19 cellular contexts compared by ENCODE assay signal in genomic region chrX:115356369-115356768, GRCh38.
A peak's percentile ranks its signal among the peaks of the same experiment; 100 is the strongest.
DNase-seq lines count a peak whose midpoint lies in the region; ATAC-seq, FAIRE-seq and TF ChIP-seq lines count a peak whose summit lies in the region.
"Had no signal": no experiment of that assay in that cellular context is flagged by ENCODE, and none has a peak within 500 bp of the region (broad histone marks: within the 10 kb centered on the region; RNA-seq: fewer than 3 reads in every experiment).

No MANE protein-coding gene starts in this region.

- FAIRE-seq in bronchial epithelial cell (lab: Jason Lieb, UNC) (no peak), kidney (lab: Jason Lieb, UNC) (peak; percentile 63)
- FAIRE-seq: A204.1, G401.6, GM12892 had no signal

- H3K27ac ChIP-seq in kidney (ENCODE audit: low read depth in 2 of 2, low read length in 2 of 2), result no peak overlapping the region
- H3K27ac ChIP-seq in tibial artery, result peak overlapping the region; percentile 64 to 75
- no peak overlapping the region for H3K27ac ChIP-seq in CD4-positive, alpha-beta memory T cell (ENCODE audit: low read depth, low read length)
- H3K27ac ChIP-seq: C4-2B had no signal

- CTCF ChIA-PET in CD4-positive, alpha-beta memory T cell (lab: Charles Lee; ENCODE audit: partially characterized antibody), result no interaction called here

- peaks cover 73% of the 10 kb centered on the region for H3K4me1 Mint-ChIP-seq in nephron
- H3K4me1 Mint-ChIP-seq in CD4-positive, alpha-beta memory T cell, result no peaks in the 10 kb centered on the region

- DNase-seq in bronchial epithelial cell (ENCODE audit: low read depth) (peak; percentile 42), kidney (no peak), tibial artery (no peak), amniotic stem cell (lab: John Stamatoyannopoulos, UW) (no peak)
- DNase-seq in CD4-positive, alpha-beta memory T cell, result no peak
- DNase-seq: KG1, NCI-H1092, NCI-H1436, NCI-H1930, NCI-H510A had no signal

- H3K4me1 ChIP-seq in kidney (ENCODE audit: control insufficient read depth in 1 of 2, insufficient read depth in 1 of 2, low read depth in 1 of 2, low read length in 2 of 2), result no peaks in the 10 kb centered on the region
- peaks cover 0 to 80% (median 4%) of the 10 kb centered on the region in 4 donors for H3K4me1 ChIP-seq in tibial artery
- no peaks in the 10 kb centered on the region for H3K4me1 ChIP-seq in CD4-positive, alpha-beta memory T cell (ENCODE audit: insufficient read depth, low read length)

- H3K4me3 Mint-ChIP-seq in nephron, result no peak overlapping the region
- no peak overlapping the region for H3K4me3 Mint-ChIP-seq in CD4-positive, alpha-beta memory T cell
- H3K4me3 Mint-ChIP-seq: GM23338 had no signal

- TF ChIP-seq CTCF in bronchial epithelial cell (IDR thresholded peaks at IDR 0.05; ENCODE audit: insufficient read depth, low read length, severe bottlenecking) (no peak), kidney (IDR thresholded peaks at IDR 0.05; ENCODE audit: borderline replicate concordance, extremely low read depth, insufficient read depth) (no peak), nephron (IDR thresholded peaks at IDR 0.05; ENCODE audit: unreplicated experiment in 3 of 3) (no peak), tibial artery (IDR thresholded peaks at IDR 0.05) (no peak)

- no peaks in the 10 kb centered on the region for H3K36me3 Mint-ChIP-seq in nephron (ENCODE audit: low read depth)
- H3K36me3 Mint-ChIP-seq in CD4-positive, alpha-beta memory T cell, result no peaks in the 10 kb centered on the region

- H3K4me3 ChIP-seq in bronchial epithelial cell (ENCODE audit: low read depth, low read length) (no peak overlapping the region), kidney (ENCODE audit: low read length in 2 of 2) (no peak overlapping the region), tibial artery (no peak overlapping the region)
- H3K4me3 ChIP-seq in CD4-positive, alpha-beta memory T cell (ENCODE audit: low read length in 2 of 2), result no peak overlapping the region
- H3K4me3 ChIP-seq: GM23338 had no signal

- no peaks in the 10 kb centered on the region for H3K36me3 ChIP-seq in bronchial epithelial cell (ENCODE audit: control insufficient read depth, insufficient read depth, low read length)
- H3K36me3 ChIP-seq in kidney (ENCODE audit: control insufficient read depth in 1 of 2, insufficient read depth in 2 of 2, low read length in 2 of 2), result no peaks in the 10 kb centered on the region
- no peaks in the 10 kb centered on the region for H3K36me3 ChIP-seq in tibial artery
- no peaks in the 10 kb centered on the region for H3K36me3 ChIP-seq in CD4-positive, alpha-beta memory T cell (ENCODE audit: insufficient read depth, low read length)

- intact Hi-C loops in kidney (cut with DNase I) (no loop called here), tibial artery (cut with DNase I; ENCODE audit: low total_unique reads) (no loop called here)
- intact Hi-C loops in CD4-positive, alpha-beta memory T cell (cut with micrococcal nuclease), result no loop called here

- no peak for ATAC-seq in HG03432 (IDR thresholded peaks at IDR 0.05; ENCODE audit: unreplicated experiment)
- ATAC-seq: HCT116, SK-N-SH treated with all-trans-retinoic acid at 6 μM for 48 hours had no signal

- POLR2A ChIA-PET in CD4-positive, alpha-beta memory T cell (lab: Charles Lee; ENCODE audit: partially characterized antibody), result no interaction called here

- peak overlapping the region; percentile 62 to 97 (median 91) for H3K27ac Mint-ChIP-seq in nephron
- H3K27ac Mint-ChIP-seq in CD4-positive, alpha-beta memory T cell, result no peak overlapping the region
- H3K27ac Mint-ChIP-seq: GM23338 had no signal

- H3K9me3 ChIP-seq in kidney (ENCODE audit: control insufficient read depth in 1 of 2, low read length in 2 of 2), result no peaks in the 10 kb centered on the region
- no peaks in the 10 kb centered on the region for H3K9me3 ChIP-seq in tibial artery
- no peaks in the 10 kb centered on the region for H3K9me3 ChIP-seq in CD4-positive, alpha-beta memory T cell (ENCODE audit: control insufficient read depth in 1 of 2, low read length in 2 of 2)

- no peak overlapping the region for H3K9ac ChIP-seq in kidney (ENCODE audit: low read length in 2 of 2)

- H3K9me3 Mint-ChIP-seq in nephron, result no peaks in the 10 kb centered on the region
- H3K9me3 Mint-ChIP-seq in CD4-positive, alpha-beta memory T cell, result no peaks in the 10 kb centered on the region
- H3K9me3 Mint-ChIP-seq: GM23338 had no signal

- no peaks in the 10 kb centered on the region for H3K27me3 ChIP-seq in bronchial epithelial cell (ENCODE audit: control insufficient read depth, insufficient read depth, low read length)
- no peaks in the 10 kb centered on the region for H3K27me3 ChIP-seq in tibial artery
- no peaks in the 10 kb centered on the region for H3K27me3 ChIP-seq in CD4-positive, alpha-beta memory T cell (ENCODE audit: insufficient read depth, low read length)

- no peaks in the 10 kb centered on the region for H3K27me3 Mint-ChIP-seq in nephron (ENCODE audit: low read depth)
- peaks cover 0 to 1% of the 10 kb centered on the region in 2 donors for H3K27me3 Mint-ChIP-seq in CD4-positive, alpha-beta memory T cell

Comparison
In these comparisons a context has a peak if more than half of its experiments do, and no peak if none do; other contexts are left out.
1. H3K27ac ChIP-seq: peak in tibial artery (2 of 2); none in kidney (0 of 2) and CD4-positive, alpha-beta memory T cell (single experiment).
2. H3K27ac Mint-ChIP-seq: peak in nephron (3 of 3); none in CD4-positive, alpha-beta memory T cell (0 of 7).